19 cellular contexts compared by ENCODE assay signal in the genomic region with DNA sequence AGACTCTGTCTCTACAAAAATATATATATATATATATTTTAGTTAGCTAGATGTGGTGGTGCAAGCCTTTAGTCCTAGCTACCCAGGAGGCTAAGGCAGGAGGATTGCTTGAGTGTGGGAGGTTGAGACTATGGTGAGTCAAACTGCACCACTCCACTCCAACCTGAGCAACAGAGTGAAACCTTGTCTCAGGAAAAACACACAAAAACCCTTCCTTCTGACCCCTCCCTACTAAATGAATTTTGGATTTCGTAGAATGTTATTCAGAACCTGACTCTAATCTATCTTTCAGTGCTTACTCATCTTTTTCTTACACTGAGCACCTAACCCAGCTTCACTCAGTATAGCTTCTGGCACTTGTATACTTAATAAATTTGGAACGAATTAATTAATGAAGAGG. TPM values are rescaled to one million over a fixed set of nuclear protein-coding genes. Genes with fewer than 3 reads are reported as not detected.
A peak's percentile ranks its signal among the peaks of the same experiment; 100 is the strongest.
DNase-seq lines count a peak whose midpoint lies in the region; ATAC-seq lines count a peak whose summit lies in the region.
"Had no signal": no experiment of that assay in that cellular context is flagged by ENCODE, and none has a peak within 500 bp of the region (broad histone marks: within the 10 kb centered on the region; RNA-seq: fewer than 3 reads in every experiment).

No MANE protein-coding gene starts in this region.

- POLR2A ChIA-PET in activated CD4-positive, alpha-beta memory T cell treated with anti-CD3 and anti-CD28 coated beads for 36 hours (lab: Charles Lee), result interaction anchor here (1.1 to 7.3 kb wide), 9 partner anchors 10 to 41 kb away, joined by 3 to 87 read pairs (median 12); a partner anchor contains a TSS
- POLR2A ChIA-PET in activated naive CD8-positive, alpha-beta T cell treated with anti-CD3 and anti-CD28 coated beads, Interleukin-2, amount 10 ng/mL, durations not matched to agents 7 days and 5 days (lab: Charles Lee), result interaction anchor here (1.2 to 3.1 kb wide), 6 partner anchors 9 to 41 kb away, joined by 4 to 16 read pairs (median 6); no protein-coding TSS in a partner anchor

- no peak overlapping the region for H3K4me3 Mint-ChIP-seq in activated CD4-positive, alpha-beta memory T cell treated with anti-CD3 and anti-CD28 coated beads for 36 hours
- peak overlapping the region; percentile 72 for H3K4me3 Mint-ChIP-seq in activated naive CD8-positive, alpha-beta T cell treated with anti-CD3 and anti-CD28 coated beads, Interleukin-2, amount 10 ng/mL, durations not matched to agents 7 days and 5 days
- H3K4me3 Mint-ChIP-seq in stimulated activated naive CD8-positive, alpha-beta T cell treated with anti-CD3 and anti-CD28 coated beads, Interleukin-15, Interleukin-2, amounts not matched to agents 100 ng/mL and 50 ng/mL, for 24 hours, result peak overlapping the region; percentile 52
- H3K4me3 Mint-ChIP-seq: CD14-positive monocyte, IgD-negative memory B cell, naive B cell had no signal

- intact Hi-C loops in activated CD4-positive, alpha-beta memory T cell treated with anti-CD3 and anti-CD28 coated beads for 36 hours (cut with micrococcal nuclease), result loop anchor here (1.0 to 5.0 kb wide), 4 partner anchors 10 to 205 kb away; a partner anchor contains a TSS
- intact Hi-C loops in posterior cingulate gyrus (cut with DNase I), result no loop called here

- peaks cover 4% of the 10 kb centered on the region for H3K9me3 Mint-ChIP-seq in activated CD4-positive, alpha-beta memory T cell treated with anti-CD3 and anti-CD28 coated beads for 36 hours
- no peaks in the 10 kb centered on the region for H3K9me3 Mint-ChIP-seq in activated naive CD8-positive, alpha-beta T cell treated with anti-CD3 and anti-CD28 coated beads, Interleukin-2, amount 10 ng/mL, durations not matched to agents 7 days and 5 days
- peaks cover 4% of the 10 kb centered on the region for H3K9me3 Mint-ChIP-seq in stimulated activated naive CD8-positive, alpha-beta T cell treated with anti-CD3 and anti-CD28 coated beads, Interleukin-15, Interleukin-2, amounts not matched to agents 100 ng/mL and 50 ng/mL, for 24 hours
- H3K9me3 Mint-ChIP-seq: naive B cell had no signal

- CTCF ChIA-PET in activated CD4-positive, alpha-beta memory T cell treated with anti-CD3 and anti-CD28 coated beads for 36 hours (lab: Charles Lee), result interaction anchor here (0.7 to 6.0 kb wide), 12 partner anchors 8 to 170 kb away, joined by 3 to 59 read pairs (median 5); no protein-coding TSS in a partner anchor

- peak overlapping the region; percentile 94 for H3K27ac Mint-ChIP-seq in activated CD4-positive, alpha-beta memory T cell treated with anti-CD3 and anti-CD28 coated beads for 36 hours
- H3K27ac Mint-ChIP-seq in activated naive CD8-positive, alpha-beta T cell treated with anti-CD3 and anti-CD28 coated beads, Interleukin-2, amount 10 ng/mL, durations not matched to agents 7 days and 5 days, result peak overlapping the region; percentile 20
- peak overlapping the region; percentile 98 for H3K27ac Mint-ChIP-seq in stimulated activated naive CD8-positive, alpha-beta T cell treated with anti-CD3 and anti-CD28 coated beads, Interleukin-15, Interleukin-2, amounts not matched to agents 100 ng/mL and 50 ng/mL, for 24 hours

- no peaks in the 10 kb centered on the region for H3K27me3 Mint-ChIP-seq in activated CD4-positive, alpha-beta memory T cell treated with anti-CD3 and anti-CD28 coated beads for 36 hours
- no peaks in the 10 kb centered on the region for H3K27me3 Mint-ChIP-seq in activated naive CD8-positive, alpha-beta T cell treated with anti-CD3 and anti-CD28 coated beads, Interleukin-2, amount 10 ng/mL, durations not matched to agents 7 days and 5 days
- no peaks in the 10 kb centered on the region for H3K27me3 Mint-ChIP-seq in stimulated activated naive CD8-positive, alpha-beta T cell treated with anti-CD3 and anti-CD28 coated beads, Interleukin-15, Interleukin-2, amounts not matched to agents 100 ng/mL and 50 ng/mL, for 24 hours
- H3K27me3 Mint-ChIP-seq: naive B cell had no signal

- peaks cover 9% of the 10 kb centered on the region for H3K36me3 Mint-ChIP-seq in activated CD4-positive, alpha-beta memory T cell treated with anti-CD3 and anti-CD28 coated beads for 36 hours
- peaks cover 11% of the 10 kb centered on the region for H3K36me3 Mint-ChIP-seq in activated naive CD8-positive, alpha-beta T cell treated with anti-CD3 and anti-CD28 coated beads, Interleukin-2, amount 10 ng/mL, durations not matched to agents 7 days and 5 days
- peaks cover 8% of the 10 kb centered on the region for H3K36me3 Mint-ChIP-seq in stimulated activated naive CD8-positive, alpha-beta T cell treated with anti-CD3 and anti-CD28 coated beads, Interleukin-15, Interleukin-2, amounts not matched to agents 100 ng/mL and 50 ng/mL, for 24 hours (ENCODE audit: low read depth)
- H3K36me3 Mint-ChIP-seq: CD14-positive monocyte, IgD-negative memory B cell, naive B cell had no signal

- peak; percentile 55 for DNase-seq in activated naive CD4-positive, alpha-beta T cell treated with Interleukin-2 at 50 U/mL for 16 hours
- no peak for DNase-seq in activated naive CD4-positive, alpha-beta T cell (lab: John Stamatoyannopoulos, UW)
- peak; percentile 69 for DNase-seq in activated CD4-positive, alpha-beta memory T cell treated with anti-CD3 and anti-CD28 coated beads for 36 hours
- DNase-seq in activated naive CD8-positive, alpha-beta T cell treated with anti-CD3 and anti-CD28 coated beads, Interleukin-2, amount 10 ng/mL, durations not matched to agents 7 days and 5 days, result no peak
- DNase-seq in posterior cingulate gyrus, result no peak
- DNase-seq: caudate nucleus, dorsolateral prefrontal cortex, H7, heart right ventricle, naive B cell, NCI-H1105 treated with DMSO at 0.1 percent for 48 hours, NCI-H2081, retina, Right ventricle myocardium superior had no signal

- no peak for ATAC-seq in activated naive CD8-positive, alpha-beta T cell treated with anti-CD3 and anti-CD28 coated beads, Interleukin-2, amount 10 ng/mL, durations not matched to agents 7 days and 5 days (ENCODE audit: low read depth)
- no peak for ATAC-seq in HG03460 (IDR thresholded peaks at IDR 0.05; ENCODE audit: unreplicated experiment)
- no peak for ATAC-seq in GM18861 (IDR thresholded peaks at IDR 0.05; ENCODE audit: unreplicated experiment)

- peaks cover 77% of the 10 kb centered on the region for H3K4me1 Mint-ChIP-seq in activated CD4-positive, alpha-beta memory T cell treated with anti-CD3 and anti-CD28 coated beads for 36 hours (ENCODE audit: low read depth)
- H3K4me1 Mint-ChIP-seq in activated naive CD8-positive, alpha-beta T cell treated with anti-CD3 and anti-CD28 coated beads, Interleukin-2, amount 10 ng/mL, durations not matched to agents 7 days and 5 days, result peaks cover 66% of the 10 kb centered on the region
- peaks cover 80% of the 10 kb centered on the region for H3K4me1 Mint-ChIP-seq in stimulated activated naive CD8-positive, alpha-beta T cell treated with anti-CD3 and anti-CD28 coated beads, Interleukin-15, Interleukin-2, amounts not matched to agents 100 ng/mL and 50 ng/mL, for 24 hours (ENCODE audit: low read depth)
- H3K4me1 Mint-ChIP-seq: IgD-negative memory B cell, naive B cell had no signal

RNA-seq across cellular contexts. Expression of a gene that starts 35.2 kb away (rescaled TPM):
- 100 to 1,000 TPM; 163 to 169 TPM for total RNA-seq in activated CD4-positive, alpha-beta memory T cell treated with anti-CD3 and anti-CD28 coated beads for 36 hours
- total RNA-seq in activated naive CD8-positive, alpha-beta T cell treated with anti-CD3 and anti-CD28 coated beads, Interleukin-2, amount 10 ng/mL, durations not matched to agents 7 days and 5 days, result 100 to 1,000 TPM; 738 to 891 TPM
- total RNA-seq: H7 had no signal

Comparison
In these comparisons a context has a peak if more than half of its experiments do, and no peak if none do; other contexts are left out.
1. DNase-seq: peak in activated naive CD4-positive, alpha-beta T cell treated with Interleukin-2 at 50 U/mL for 16 hours (single experiment) and activated CD4-positive, alpha-beta memory T cell treated with anti-CD3 and anti-CD28 coated beads for 36 hours (single experiment); none in activated naive CD4-positive, alpha-beta T cell (0 of 4), activated naive CD8-positive, alpha-beta T cell treated with anti-CD3 and anti-CD28 coated beads, Interleukin-2, amount 10 ng/mL, durations not matched to agents 7 days and 5 days (single experiment) and posterior cingulate gyrus (0 of 10).
2. H3K27ac Mint-ChIP-seq: peak in every context shown above with its lines; median percentile 98 in stimulated activated naive CD8-positive, alpha-beta T cell treated with anti-CD3 and anti-CD28 coated beads, Interleukin-15, Interleukin-2, amounts not matched to agents 100 ng/mL and 50 ng/mL, for 24 hours; 94 in activated CD4-positive, alpha-beta memory T cell treated with anti-CD3 and anti-CD28 coated beads for 36 hours; 20 in activated naive CD8-positive, alpha-beta T cell treated with anti-CD3 and anti-CD28 coated beads, Interleukin-2, amount 10 ng/mL, durations not matched to agents 7 days and 5 days.
3. RNA of a gene that starts 35.2 kb away (total RNA-seq): 738 to 891 TPM in activated naive CD8-positive, alpha-beta T cell treated with anti-CD3 and anti-CD28 coated beads, Interleukin-2, amount 10 ng/mL, durations not matched to agents 7 days and 5 days; 163 to 169 TPM in activated CD4-positive, alpha-beta memory T cell treated with anti-CD3 and anti-CD28 coated beads for 36 hours; every median in the first group is over 4 times any median in the second.